In the genomic region with DNA sequence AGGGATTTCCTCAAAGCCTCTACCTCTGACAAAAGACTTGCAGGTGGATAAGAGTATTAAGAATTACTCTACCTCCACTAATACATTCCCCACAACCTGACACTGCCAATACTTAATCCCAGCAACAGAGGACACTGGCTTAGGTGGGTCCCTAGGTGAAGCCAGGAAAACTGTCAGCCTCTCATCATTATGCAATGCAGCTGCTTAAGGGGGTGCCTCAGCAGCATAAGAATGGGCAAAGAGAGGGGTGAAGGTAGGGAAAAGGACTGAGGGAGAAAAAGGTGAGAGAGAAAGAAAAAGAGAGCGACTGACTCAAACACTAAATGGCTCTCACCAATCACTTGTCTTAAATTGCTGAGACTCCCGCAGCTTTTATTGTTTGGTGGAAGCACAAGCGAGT, we compare ENCODE assay signal across 19 cellular contexts.
"Had no signal": no experiment of that assay in that cellular context is flagged by ENCODE, and none has a peak within 500 bp of the region (broad histone marks: within the 10 kb centered on the region; RNA-seq: fewer than 3 reads in every experiment).

No MANE protein-coding gene starts in this region.

- ATAC-seq: activated CD8-positive, alpha-beta T cell treated with anti-CD3 and anti-CD28 coated beads, Interleukin-2, amount 10 ng/mL, durations not matched to agents 7 days and 5 days; esophagus mucosa; gastroesophageal sphincter; left cardiac atrium; pancreas; sciatic nerve had no signal

- H3K27me3 Mint-ChIP-seq: activated B cell treated with CpG ODN at 0.5 μM for 24 hours; activated naive CD4-positive, alpha-beta T cell treated with anti-CD3 and anti-CD28 coated beads, Interleukin-2, amount 10 ng/mL, durations not matched to agents 7 days and 5 days; activated T-cell treated with anti-CD3 and anti-CD28 coated beads, Interleukin-2, amount 50 U/mL, for 24 hours had no signal

- H3K4me1 Mint-ChIP-seq: activated naive CD4-positive, alpha-beta T cell treated with anti-CD3 and anti-CD28 coated beads, Interleukin-2, amount 10 ng/mL, durations not matched to agents 7 days and 5 days had no signal

- H3K9me3 ChIP-seq: gastroesophageal sphincter, pancreas, stomach, vagina had no signal

- H3K36me3 Mint-ChIP-seq: activated naive CD4-positive, alpha-beta T cell treated with anti-CD3 and anti-CD28 coated beads, Interleukin-2, amount 10 ng/mL, durations not matched to agents 7 days and 5 days had no signal

- H3K9me3 Mint-ChIP-seq: activated B cell treated with CpG ODN at 0.5 μM for 24 hours; activated naive CD4-positive, alpha-beta T cell treated with anti-CD3 and anti-CD28 coated beads, Interleukin-2, amount 10 ng/mL, durations not matched to agents 7 days and 5 days; activated T-cell treated with anti-CD3 and anti-CD28 coated beads, Interleukin-2, amount 50 U/mL, for 24 hours had no signal

- H3K4me1 ChIP-seq: pancreas had no signal

- H3K27ac ChIP-seq: coronary artery, gastroesophageal sphincter, pancreas, stomach, vagina had no signal

- H3K36me3 ChIP-seq: gastroesophageal sphincter, pancreas, stomach, vagina had no signal

- H3K4me2 ChIP-seq: smooth muscle cell had no signal

- H3K4me3 Mint-ChIP-seq: activated B cell treated with CpG ODN at 0.5 μM for 24 hours; activated CD8-positive, alpha-beta T cell treated with anti-CD3 and anti-CD28 coated beads, Interleukin-2, amount 10 ng/mL, durations not matched to agents 7 days and 5 days; activated naive CD4-positive, alpha-beta T cell treated with anti-CD3 and anti-CD28 coated beads, Interleukin-2, amount 10 ng/mL, durations not matched to agents 7 days and 5 days; activated T-cell treated with anti-CD3 and anti-CD28 coated beads, Interleukin-2, amount 50 U/mL, for 24 hours had no signal

- DNase-seq: activated B cell treated with CpG ODN at 0.5 μM for 24 hours; activated CD4-positive, alpha-beta T cell treated with anti-CD3 and anti-CD28 coated beads for 4 hours; activated CD8-positive, alpha-beta T cell treated with anti-CD3 and anti-CD28 coated beads, Interleukin-2, amount 10 ng/mL, durations not matched to agents 7 days and 5 days; activated naive CD4-positive, alpha-beta T cell treated with anti-CD3 and anti-CD28 coated beads, Interleukin-2, amount 10 ng/mL, durations not matched to agents 7 days and 5 days; activated T-cell treated with anti-CD3 and anti-CD28 coated beads, Interleukin-2, amount 50 U/mL, for 24 hours; aorta; left cardiac atrium; mesendoderm; pancreas; stimulated activated CD4-positive, alpha-beta T cell treated with anti-CD3 and anti-CD28 coated beads, Interleukin-4, amount 100 ng/mL, for 1 hour; stomach; SW 1271; trophoblast cell had no signal

- H3K27me3 ChIP-seq: gastroesophageal sphincter, pancreas, stomach, vagina had no signal

- H3K4me3 ChIP-seq: coronary artery, gastroesophageal sphincter, pancreas, smooth muscle cell, stomach, vagina had no signal

- H3K27ac Mint-ChIP-seq: activated B cell treated with CpG ODN at 0.5 μM for 24 hours; activated CD8-positive, alpha-beta T cell treated with anti-CD3 and anti-CD28 coated beads, Interleukin-2, amount 10 ng/mL, durations not matched to agents 7 days and 5 days; activated naive CD4-positive, alpha-beta T cell treated with anti-CD3 and anti-CD28 coated beads, Interleukin-2, amount 10 ng/mL, durations not matched to agents 7 days and 5 days; activated T-cell treated with anti-CD3 and anti-CD28 coated beads, Interleukin-2, amount 50 U/mL, for 24 hours had no signal
